20 cellular contexts compared by ENCODE assay signal in the genomic region with DNA sequence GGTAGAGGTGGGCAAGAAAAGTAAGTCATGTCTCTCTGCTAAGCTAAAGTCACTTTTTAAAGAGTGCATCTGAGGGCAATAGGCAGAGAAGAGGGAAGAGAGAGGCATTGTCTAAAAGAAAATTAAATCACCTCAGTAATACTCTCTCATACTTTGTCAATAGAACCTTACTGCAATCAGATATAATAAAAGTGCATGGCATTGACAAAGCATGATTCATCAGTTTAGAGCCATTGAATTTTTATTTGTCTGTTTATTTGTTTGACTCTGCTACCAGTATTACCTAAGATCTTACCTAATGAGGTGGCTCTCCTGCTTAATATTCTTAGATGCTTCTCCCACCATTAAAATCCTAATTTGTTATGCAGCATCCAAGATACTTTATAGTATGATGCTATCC.
DNase-seq lines count a peak whose midpoint lies in the region; ATAC-seq, FAIRE-seq and TF ChIP-seq lines count a peak whose summit lies in the region.
"Had no signal": no experiment of that assay in that cellular context is flagged by ENCODE, and none has a peak within 500 bp of the region (broad histone marks: within the 10 kb centered on the region; RNA-seq: fewer than 3 reads in every experiment).

No MANE protein-coding gene starts in this region.

- DNase-seq in M059J (ENCODE audit: low read depth) (peak; percentile 6), Panc1 (ENCODE audit: low read depth, low spot score) (no peak), epithelial cell of esophagus (ENCODE audit: low read depth) (peak; percentile 11), ascending aorta (ENCODE audit: low spot score in 2 of 2) (no peak), frontal cortex (ENCODE audit: low spot score in 2 of 2) (no peak), BE2C (no peak)
- DNase-seq: ACHN; Caco-2; CD4-positive, alpha-beta T cell; GM23248; H7; HFFc6 had no signal

- H3K4me3 ChIP-seq in Panc1 (ENCODE audit: low read depth in 2 of 2, low read length in 2 of 2): no peak overlapping the region
- no peak overlapping the region for H3K4me3 ChIP-seq in epithelial cell of esophagus (ENCODE audit: low read length)
- H3K4me3 ChIP-seq in ascending aorta: no peak overlapping the region
- no peak overlapping the region for H3K4me3 ChIP-seq in BE2C (ENCODE audit: low read depth, low read length)
- H3K4me3 ChIP-seq: GM23248 had no signal

- ATAC-seq in Panc1 (0 out of 2 replicates have a peak, but pooled peaks have one; percentile 38), HG02623 (IDR thresholded peaks at IDR 0.05; ENCODE audit: unreplicated experiment) (no peak)
- ATAC-seq: HCT116 had no signal

- CTCF ChIA-PET in Panc1 (lab: Charles Lee): no interaction called here

- intact Hi-C loops in Panc1 (cut with micrococcal nuclease; ENCODE audit: unreplicated experiment) (no loop called here), ascending aorta (cut with DNase I) (no loop called here)

- H3K27ac ChIP-seq in Panc1 (ENCODE audit: low read length) (no peak overlapping the region), ascending aorta (no peak overlapping the region)
- H3K27ac ChIP-seq: C4-2B, GM23248 had no signal

- POLR2A ChIA-PET in Panc1 (lab: Charles Lee): no interaction called here

- H3K4me1 ChIP-seq in Panc1 (ENCODE audit: control insufficient read depth, insufficient read depth, low read length): peaks cover 7% of the 10 kb centered on the region; the same call in 1 of the 2 replicates
- no peaks in the 10 kb centered on the region for H3K4me1 ChIP-seq in ascending aorta
- peaks cover 9% of the 10 kb centered on the region for H3K4me1 ChIP-seq in BE2C

- TF ChIP-seq CTCF in Panc1 (IDR thresholded peaks at IDR 0.05) (no peak), epithelial cell of esophagus (IDR thresholded peaks at IDR 0.05; ENCODE audit: insufficient read depth, low read depth, low read length, missing control alignments) (no peak), ascending aorta (IDR thresholded peaks at IDR 0.05) (no peak), BE2C (IDR thresholded peaks at IDR 0.05; ENCODE audit: low read depth, low read length) (no peak)

- BruUV-seq in Panc1 (replicated peaks; lab: Mats Ljungman, UMichigan): no TSS peak

- H3K9me3 ChIP-seq in Panc1 (ENCODE audit: control insufficient read depth, insufficient read depth, low read depth, low read length) (no peaks in the 10 kb centered on the region), ascending aorta (no peaks in the 10 kb centered on the region), BE2C (no peaks in the 10 kb centered on the region)
- H3K9me3 ChIP-seq: Caco-2 had no signal

- FAIRE-seq in frontal cortex (lab: Jason Lieb, UNC): no peak
- FAIRE-seq: A204.1, D721Med, G401.6, GM12891, GM18507 had no signal

- in situ Hi-C loops in Panc1 (cut with HindIII; ENCODE audit: low pct_unique_long_range_greater_than_20kb, low sequenced_read_pairs): no loop called here

- H3K36me3 ChIP-seq in Panc1 (ENCODE audit: control insufficient read depth, insufficient read depth, low read length): no peaks in the 10 kb centered on the region
- H3K36me3 ChIP-seq in ascending aorta: no peaks in the 10 kb centered on the region
- H3K36me3 ChIP-seq in BE2C: no peaks in the 10 kb centered on the region

- H3K27me3 ChIP-seq in Panc1 (ENCODE audit: control insufficient read depth, insufficient read depth, low read length) (no peaks in the 10 kb centered on the region), ascending aorta (no peaks in the 10 kb centered on the region), BE2C (no peaks in the 10 kb centered on the region)

Comparison
In these comparisons a context has a peak if more than half of its experiments do, and no peak if none do; other contexts are left out.
1. DNase-seq: peak in M059J (single experiment) and epithelial cell of esophagus (single experiment); none in Panc1 (single experiment), ascending aorta (0 of 2), frontal cortex (0 of 2) and BE2C (single experiment).